In the genomic region with DNA sequence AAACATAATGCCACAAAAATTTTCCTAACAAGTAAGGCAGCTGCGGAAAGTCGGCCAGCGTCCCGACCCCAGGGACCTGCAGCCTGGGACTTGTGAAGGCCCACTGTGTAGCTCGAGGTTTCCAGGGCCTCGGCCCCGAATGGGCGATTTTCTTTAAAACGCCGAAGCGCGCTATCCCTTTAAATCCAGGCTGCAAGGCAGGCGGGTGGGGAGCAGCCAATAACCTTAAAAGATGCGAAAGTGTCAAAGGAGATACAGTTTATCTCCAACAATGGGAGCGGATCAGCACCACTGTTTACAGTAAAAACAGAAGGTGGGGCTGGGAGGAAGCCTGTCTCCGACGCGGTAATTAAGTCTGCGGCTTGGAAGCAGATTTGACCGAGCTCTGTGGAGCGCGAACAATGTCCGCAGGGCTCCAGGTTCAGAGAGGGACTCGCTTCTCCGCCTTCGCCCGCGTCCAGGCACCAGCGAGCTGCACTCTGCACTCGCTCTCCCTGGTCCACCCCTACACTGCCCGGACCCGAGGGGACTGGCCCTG, we compare ENCODE assay signal across 9 cellular contexts. TPM values are rescaled to one million over a fixed set of nuclear protein-coding genes. Genes with fewer than 3 reads are reported as not detected.
A peak's percentile ranks its signal among the peaks of the same experiment; 100 is the strongest.
DNase-seq lines count a peak whose midpoint lies in the region; ATAC-seq, FAIRE-seq and TF ChIP-seq lines count a peak whose summit lies in the region.
"Had no signal": no experiment of that assay in that cellular context is flagged by ENCODE, and none has a peak within 500 bp of the region (broad histone marks: within the 10 kb centered on the region; RNA-seq: fewer than 3 reads in every experiment).

No MANE protein-coding gene starts in this region.

- POLR2A ChIA-PET in K562 (lab: Yijun Ruan, JAX) = interaction anchor here (0.6 kb wide), 1 partner anchor 16 kb away, joined by 3 read pairs; no protein-coding TSS in a partner anchor

- no peaks in the 10 kb centered on the region for H3K9me3 ChIP-seq in K562 (replicated peaks; ENCODE audit: control insufficient read depth, insufficient read depth, low read depth, low read length)
- H3K9me3 ChIP-seq in iPS-18c (ENCODE audit: control insufficient read depth, insufficient read depth, low read length) = no peaks in the 10 kb centered on the region
- H3K9me3 ChIP-seq in gastrocnemius medialis = no peaks in the 10 kb centered on the region

- H3K4me3 ChIP-seq in H7 (ENCODE audit: insufficient read depth, low read depth, low read length) = peak overlapping the region; percentile 90
- H3K4me3 ChIP-seq in K562 = peak overlapping the region; percentile 49
- H3K4me3 ChIP-seq in iPS-18c (ENCODE audit: insufficient read depth, low read depth, low read length) = peak overlapping the region; percentile 88
- peak overlapping the region; percentile 82 to 100 (median 91) for H3K4me3 ChIP-seq in gastrocnemius medialis

- H3K27ac ChIP-seq in K562 (ENCODE audit: extremely low read depth, low read depth, low read length) = no peak overlapping the region
- peak overlapping the region; percentile 90 to 94 (median 94) for H3K27ac ChIP-seq in gastrocnemius medialis

- no TSS peak for BruUV-seq in K562 (replicated peaks; lab: Mats Ljungman, UMichigan)

- WGBS in K562 (ENCODE audit: insufficient coverage, low coverage, missing lambda C conversion rate) = 2% methylated on average over 31 of the region's 32 CpGs

- H3K27ac Mint-ChIP-seq in CD14-positive monocyte = peak overlapping the region; percentile 91 to 97 (median 94)

- ATAC-seq in K562 (no peak), gastrocnemius medialis (peak in 1 of 2 donors; percentile 2), GM21786 (IDR thresholded peaks at IDR 0.05; ENCODE audit: unreplicated experiment) (no peak)

- no peak for TF ChIP-seq POLR2A in K562 (conservative IDR thresholded peaks at IDR 0.05)
- TF ChIP-seq POLR2A in gastrocnemius medialis (IDR thresholded peaks at IDR 0.05) = peak in 1 of 2 donors; percentile 10

- H3K4me1 ChIP-seq in K562 (replicated peaks in 1 of 2; ENCODE audit: control insufficient read depth in 2 of 2, insufficient read depth in 2 of 2, low read length in 2 of 2) = peaks cover 0 to 30% of the 10 kb centered on the region in 2 experiments; a peak in 2 of 5 replicates
- peaks cover 7 to 14% of the 10 kb centered on the region in 2 donors for H3K4me1 ChIP-seq in gastrocnemius medialis

- peaks cover 49% of the 10 kb centered on the region for H3K4me1 Mint-ChIP-seq in CD14-positive monocyte

- TF ChIP-seq CTCF in CD14-positive monocyte (IDR thresholded peaks at IDR 0.05) (no peak), K562 (IDR thresholded peaks at IDR 0.05 in 2 of 3, conservative IDR thresholded peaks at IDR 0.05 in 1 of 3; ENCODE audit: insufficient read depth in 2 of 3, low read depth in 1 of 3, low read length in 3 of 3) (no peak), gastrocnemius medialis (IDR thresholded peaks at IDR 0.05 in 4 of 5, conservative IDR thresholded peaks at IDR 0.05 in 1 of 5) (no peak)

- H3K9ac ChIP-seq in K562 (ENCODE audit: insufficient read depth in 1 of 2, low read depth in 2 of 2, low read length in 2 of 2) = peak overlapping the region in 1 of 2 experiments; percentile 87; a peak in 2 of 4 replicates

- no peaks in the 10 kb centered on the region for H3K9me3 Mint-ChIP-seq in CD14-positive monocyte

- no peak for DNase-seq in CD14-positive monocyte (ENCODE audit: low spot score)
- peak; percentile 66 for DNase-seq in H7
- peak; percentile 40 for DNase-seq in NOMO-1 treated with dmso at 0.1 percent for 144 hours (lab: John Stamatoyannopoulos, UW; ENCODE audit: unreplicated experiment)
- peak; percentile 10 to 28 (median 13) for DNase-seq in K562 (ENCODE audit: extremely low read depth in 1 of 4, low spot score in 3 of 4)
- peak in 1 of 2 donors; percentile 8 for DNase-seq in gastrocnemius medialis
- DNase-seq in CD1c-positive myeloid dendritic cell (ENCODE audit: extremely low spot score) = no peak

- TF ChIP-seq EP300 in K562 (IDR thresholded peaks at IDR 0.05; ENCODE audit: low read length) = no peak

- peaks cover 0 to 2% (median 0%) of the 10 kb centered on the region in 3 donors for H3K27me3 Mint-ChIP-seq in CD14-positive monocyte (ENCODE audit: low read depth in 3 of 3)

- peak overlapping the region; percentile 77 for H2AFZ ChIP-seq in K562 (ENCODE audit: low read depth, low read length)

- in situ Hi-C loops in K562 (cut with MboI) (no loop called here), gastrocnemius medialis (cut with MboI; ENCODE audit: low sequenced_read_pairs in 4 of 4) (loop anchor here in 3 of 4 donors (25.0 kb wide), 2 partner anchors 168 to 393 kb away; a partner anchor contains a TSS)

- CTCF ChIA-PET in K562 (lab: Yijun Ruan, JAX; ENCODE audit: low intra/inter-chr PET ratio) = no interaction called here

- H3K79me2 ChIP-seq in K562 (ENCODE audit: control insufficient read depth, insufficient read depth, low read length) = no peaks in the 10 kb centered on the region

- FAIRE-seq in K562 (lab: Jason Lieb, UNC) = peak; percentile 19
- FAIRE-seq: TTC549 had no signal

- peaks cover 26% of the 10 kb centered on the region for H4K20me1 ChIP-seq in K562 (replicated peaks; ENCODE audit: control insufficient read depth, insufficient read depth, low read length)

- TF ChIP-seq RAD21 in K562 (CRISPR knock-in tag; conservative IDR thresholded peaks at IDR 0.05 in 1 of 2, IDR thresholded peaks at IDR 0.05 in 1 of 2) = no peak

- H3K4me2 ChIP-seq in K562 (ENCODE audit: insufficient read depth, low read length) = peak overlapping the region; percentile 76; the same call in 1 of the 2 replicates

- H3K9me1 ChIP-seq in K562 (ENCODE audit: control insufficient read depth, insufficient read depth, low read length) = no peaks in the 10 kb centered on the region

- H3K36me3 ChIP-seq in H7 (replicated peaks; ENCODE audit: control insufficient read depth, insufficient read depth, low read length) (no peaks in the 10 kb centered on the region), K562 (ENCODE audit: control insufficient read depth, insufficient read depth, low read length) (no peaks in the 10 kb centered on the region), gastrocnemius medialis (no peaks in the 10 kb centered on the region)

- peaks cover 70% of the 10 kb centered on the region for H3K27me3 ChIP-seq in H7 (ENCODE audit: control insufficient read depth, insufficient read depth, low read length)
- peaks cover 42 to 56% of the 10 kb centered on the region in 2 experiments for H3K27me3 ChIP-seq in K562 (ENCODE audit: control insufficient read depth in 2 of 2, insufficient read depth in 2 of 2, low read length in 2 of 2)
- no peaks in the 10 kb centered on the region for H3K27me3 ChIP-seq in gastrocnemius medialis

- H3K36me3 Mint-ChIP-seq in CD14-positive monocyte = peaks cover 14 to 27% of the 10 kb centered on the region in 2 donors

- peak overlapping the region; percentile 90 to 94 for H3K4me3 Mint-ChIP-seq in CD14-positive monocyte

- intact Hi-C loops in CD14-positive monocyte (cut with micrococcal nuclease) = loop anchor here (2.0 to 10.0 kb wide), 5 partner anchors 53 to 276 kb away; a partner anchor contains a TSS
- intact Hi-C loops in K562 (cut with micrococcal nuclease) = loop anchor here (5.0 kb wide), 1 partner anchor 168 kb away; a partner anchor contains a TSS
- intact Hi-C loops in gastrocnemius medialis (cut with DNase I; ENCODE audit: low total_unique reads) = loop anchor here (2.0 to 5.0 kb wide), 3 partner anchors 28 to 977 kb away; a partner anchor contains a TSS

TF ChIP-seq in K562, 482 proteins besides CTCF, POLR2A, EP300 and RAD21 (continues in another document):
- TF ChIP-seq, protein P1, sequence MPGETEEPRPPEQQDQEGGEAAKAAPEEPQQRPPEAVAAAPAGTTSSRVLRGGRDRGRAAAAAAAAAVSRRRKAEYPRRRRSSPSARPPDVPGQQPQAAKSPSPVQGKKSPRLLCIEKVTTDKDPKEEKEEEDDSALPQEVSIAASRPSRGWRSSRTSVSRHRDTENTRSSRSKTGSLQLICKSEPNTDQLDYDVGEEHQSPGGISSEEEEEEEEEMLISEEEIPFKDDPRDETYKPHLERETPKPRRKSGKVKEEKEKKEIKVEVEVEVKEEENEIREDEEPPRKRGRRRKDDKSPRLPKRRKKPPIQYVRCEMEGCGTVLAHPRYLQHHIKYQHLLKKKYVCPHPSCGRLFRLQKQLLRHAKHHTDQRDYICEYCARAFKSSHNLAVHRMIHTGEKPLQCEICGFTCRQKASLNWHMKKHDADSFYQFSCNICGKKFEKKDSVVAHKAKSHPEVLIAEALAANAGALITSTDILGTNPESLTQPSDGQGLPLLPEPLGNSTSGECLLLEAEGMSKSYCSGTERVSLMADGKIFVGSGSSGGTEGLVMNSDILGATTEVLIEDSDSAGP (CRISPR knock-in tag; IDR thresholded peaks at IDR 0.05) = 0 out of 2 replicates have a peak, but pooled peaks have one; percentile 55
- TF ChIP-seq EHMT2 (IDR thresholded peaks at IDR 0.05) (no peak), MTA3 (IDR thresholded peaks at IDR 0.05; ENCODE audit: borderline replicate concordance) (no peak), ZBED1 (IDR thresholded peaks at IDR 0.05) (no peak), ZKSCAN8 (CRISPR knock-in tag; IDR thresholded peaks at IDR 0.05) (0 out of 2 replicates have a peak, but pooled peaks have one; percentile 47), TCF7L2 (IDR thresholded peaks at IDR 0.05; ENCODE audit: low read depth, low read length) (no peak), SOX6 (IDR thresholded peaks at IDR 0.05) (peak; percentile 70; the same call in 1 of the 2 replicates), ZNF12 (CRISPR knock-in tag; IDR thresholded peaks at IDR 0.05) (no peak)

RNA-seq across cellular contexts. Expression of a gene that starts 1.6 kb away (rescaled TPM):
- polyA plus RNA-seq in CD14-positive monocyte = 1 to 10 TPM; 1.7 to 2.7 TPM
- 9.1 and 12.2 TPM in 2 replicates for total RNA-seq in H7 (2014; rRNA removed; shearing (Covaris generic))
- total RNA-seq in K562 (2011; cell fraction: chromatin; rRNA removed; ENCODE audit: low replicate concordance) = 3.1 and 3.9 TPM in 2 replicates
- 1.8 and 2.2 TPM in 2 replicates for total RNA-seq in K562 (2011; cell fraction: nucleolus; rRNA removed)
- 1.8 and 2.2 TPM in 2 replicates for total RNA-seq in K562 (2011; cell fraction: nucleoplasm; rRNA removed)
- 1.1 and 1.3 TPM in 2 replicates for total RNA-seq in K562 (2014; rRNA removed)
- 1.8 and 2.0 TPM in 2 replicates for total RNA-seq in K562 (2014; rRNA removed; fragmentation: Illumina TruSeq; extraction: Trizol)
- 1.7 and 2.0 TPM in 2 replicates for total RNA-seq in K562 (2015; rRNA removed; fragmentation: Illumina TruSeq; extraction: Trizol)
- total RNA-seq in K562 (2021) = 2.8 and 3.2 TPM in 2 replicates
- polyA plus RNA-seq in K562 (2011; rRNA removed) = 2.7 and 3.8 TPM in 2 replicates
- 1.7 and 3.2 TPM in 2 replicates for polyA plus RNA-seq in K562 (2011; cell fraction: cytosol; rRNA removed)
- polyA plus RNA-seq in K562 (2011; cell fraction: nucleus; rRNA removed) = 6.7 and 9.7 TPM in 2 replicates
- polyA plus RNA-seq in K562 (2012) = 1.5 and 2.4 TPM in 2 replicates
- polyA plus RNA-seq in K562 (2014; fragmentation: Illumina TruSeq; extraction: Trizol) = 3.0 and 3.1 TPM in 2 replicates
- 1 to 10 TPM in 1 of 2 experiments, under 1 TPM in 1; 0.81 to 1.6 TPM for polyA plus RNA-seq in K562 (2014; fragmentation: Nextera tagmentation; extraction: Ambion mirVana)
- polyA plus RNA-seq in K562 (2014; rRNA removed) = 1.6 and 2.2 TPM in 2 replicates
- polyA minus RNA-seq in K562 (2011; rRNA and poly(A)+ RNA removed) = 5.6 and 6.0 TPM in 2 replicates
- 2.6 and 3.3 TPM in 2 replicates for polyA minus RNA-seq in K562 (2011; cell fraction: cytosol; rRNA and poly(A)+ RNA removed)
- polyA minus RNA-seq in K562 (2011; cell fraction: nucleus; rRNA and poly(A)+ RNA removed) = 2.8 and 7.3 TPM in 2 replicates
- 1 to 10 TPM; 1.9 to 4.0 (median 3.0) TPM for total RNA-seq in gastrocnemius medialis

Comparison
In these comparisons a context has a peak if more than half of its experiments do, and no peak if none do; other contexts are left out.
1. DNase-seq: peak in H7 (single experiment), NOMO-1 treated with dmso at 0.1 percent for 144 hours (single experiment) and K562 (4 of 4); none in CD14-positive monocyte (single experiment) and CD1c-positive myeloid dendritic cell (single experiment).
2. Peak in every context shown above with its lines, with median percentiles within 50 percentile points of each other: H3K4me3 ChIP-seq.